7 cellular contexts compared by ENCODE assay signal in the genomic region with DNA sequence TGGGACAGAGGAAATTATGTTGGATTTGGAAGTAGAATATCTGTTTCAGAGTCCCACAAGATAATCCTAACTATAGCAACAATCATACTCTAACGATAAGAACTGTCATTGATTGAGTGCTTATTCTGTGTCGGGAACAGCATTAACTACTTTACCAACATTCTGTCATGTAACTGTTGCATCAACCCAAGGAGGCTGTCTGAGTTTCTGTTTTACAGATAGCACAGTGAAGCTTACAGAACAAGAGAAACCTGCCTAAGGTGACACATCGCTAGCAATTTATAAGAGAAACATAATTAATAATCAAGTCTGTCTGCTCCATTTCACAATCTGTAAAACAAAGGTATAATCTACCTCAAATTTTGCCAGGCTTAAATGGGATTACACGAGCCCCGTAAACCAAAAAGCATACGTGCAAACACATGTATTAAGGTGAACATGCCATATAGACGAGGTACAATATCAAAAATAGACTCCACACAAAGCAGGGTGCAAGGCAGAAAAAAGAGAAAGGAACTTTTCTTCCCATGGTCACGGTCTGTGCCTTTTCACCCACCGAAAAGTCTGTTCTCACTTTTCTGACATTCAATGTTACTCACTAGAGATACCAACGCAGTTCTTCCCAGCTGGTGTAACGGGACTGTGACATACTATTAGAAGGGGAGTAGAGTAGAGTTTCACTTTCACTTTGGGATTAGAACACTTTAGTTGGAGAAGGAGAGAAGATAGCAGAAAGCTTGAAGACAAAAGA. TPM values are rescaled to one million over a fixed set of nuclear protein-coding genes. Genes with fewer than 3 reads are reported as not detected.
DNase-seq lines count a peak whose midpoint lies in the region; ATAC-seq and TF ChIP-seq lines count a peak whose summit lies in the region.

No MANE protein-coding gene starts in this region.

- WGBS in heart right ventricle, 2 donors: 23 to 25% methylated on average over 11 of the region's 11 CpGs

- H3K27ac ChIP-seq in SJSA1 (no peak overlapping the region), heart right ventricle (peak overlapping the region in 9 of 10 donors; percentile 23 to 85 (median 75))

- H3K4me1 ChIP-seq in SJSA1 (replicated peaks) (peaks cover 6% of the 10 kb centered on the region; the same call in 1 of the 2 replicates), heart right ventricle (peaks cover 7 to 64% (median 37%) of the 10 kb centered on the region in 9 donors)

- DNase-seq in HCEC 1CT (peak; percentile 59), SJSA1 (ENCODE audit: low read depth in 1 of 2, low spot score in 2 of 2) (peak in 1 of 2 experiments; percentile 40), heart right ventricle (no peak), NCI-H2081 (lab: John Stamatoyannopoulos, UW) (no peak)
- DNase-seq in stimulated activated naive CD8-positive, alpha-beta T cell treated with anti-CD3 and anti-CD28 coated beads, Interleukin-15, Interleukin-2, amounts not matched to agents 100 U/mL and 50 U/mL, for 24 hours: no peak

- H3K9me3 ChIP-seq in SJSA1 (replicated peaks) (no peaks in the 10 kb centered on the region), heart right ventricle (no peaks in the 10 kb centered on the region)

- no peaks in the 10 kb centered on the region for H3K36me3 ChIP-seq in SJSA1
- no peaks in the 10 kb centered on the region for H3K36me3 ChIP-seq in heart right ventricle

- H3K4me3 ChIP-seq in SJSA1 (peak overlapping the region; percentile 16), heart right ventricle (peak overlapping the region; percentile 8 to 62 (median 44))

- H3K27me3 ChIP-seq in SJSA1 (replicated peaks) (no peaks in the 10 kb centered on the region), heart right ventricle (no peaks in the 10 kb centered on the region)

- peak; percentile 62 to 91 (median 82) for ATAC-seq in heart right ventricle
- peak; percentile 52 for ATAC-seq in stimulated activated naive CD8-positive, alpha-beta T cell treated with anti-CD3 and anti-CD28 coated beads, Interleukin-15, Interleukin-2, amounts not matched to agents 100 U/mL and 50 U/mL, for 24 hours
- ATAC-seq in GM21576 (IDR thresholded peaks at IDR 0.05; ENCODE audit: unreplicated experiment): no peak
- no peak for ATAC-seq in HG03039 (IDR thresholded peaks at IDR 0.05; ENCODE audit: unreplicated experiment)

- intact Hi-C loops in heart right ventricle (cut with DNase I): loop anchor here in 2 of 10 donors (5.0 to 10.0 kb wide), 2 partner anchors 37 to 66 kb away; a partner anchor contains a TSS

- no peak for TF ChIP-seq CTCF in heart right ventricle (IDR thresholded peaks at IDR 0.05)

RNA-seq across cellular contexts. Expression of a gene that starts 37.2 kb away (rescaled TPM):
- 17.6 and 20.1 TPM in 2 replicates for total RNA-seq in SJSA1 (2014; rRNA removed; shearing (Covaris generic))
- 1,000 to 10,000 TPM in 7 of 10 donors, 100 to 1,000 TPM in 3; 791 to 1,497 (median 1,148) TPM for total RNA-seq in heart right ventricle
- polyA plus RNA-seq in heart right ventricle: 10 to 100 TPM; 11.1 to 46.1 TPM

Comparison
In these comparisons a context has a peak if more than half of its experiments do, and no peak if none do; other contexts are left out.
1. ATAC-seq: peak in heart right ventricle (8 of 8) and stimulated activated naive CD8-positive, alpha-beta T cell treated with anti-CD3 and anti-CD28 coated beads, Interleukin-15, Interleukin-2, amounts not matched to agents 100 U/mL and 50 U/mL, for 24 hours (single experiment); none in GM21576 (single experiment) and HG03039 (single experiment).
2. RNA of a gene that starts 37.2 kb away (total RNA-seq): 791 to 1,497 TPM in heart right ventricle; 17.6 to 20.1 TPM in SJSA1; every median in the first group is over 10 times any median in the second.